Comparison of ENCODE assay signal across 11 cellular contexts in genomic region chr12:96416033-96416790, GRCh38. TPM values are rescaled to one million over a fixed set of nuclear protein-coding genes. Genes with fewer than 3 reads are reported as not detected.
A peak's percentile ranks its signal among the peaks of the same experiment; 100 is the strongest.
DNase-seq lines count a peak whose midpoint lies in the region; ATAC-seq and TF ChIP-seq lines count a peak whose summit lies in the region.
"Had no signal": no experiment of that assay in that cellular context is flagged by ENCODE, and none has a peak within 500 bp of the region (broad histone marks: within the 10 kb centered on the region; RNA-seq: fewer than 3 reads in every experiment).

No MANE protein-coding gene starts in this region.

- H3K79me2 ChIP-seq in mammary epithelial cell (ENCODE audit: insufficient read depth, low read length): no peaks in the 10 kb centered on the region

- peaks cover 26% of the 10 kb centered on the region for H3K4me1 ChIP-seq in mammary epithelial cell (ENCODE audit: insufficient read depth, low read length)
- no peaks in the 10 kb centered on the region for H3K4me1 ChIP-seq in mesenchymal stem cell (ENCODE audit: control insufficient read depth, insufficient read depth, low read depth, low read length)

- 40% methylated on average over 7 of the region's 7 CpGs for WGBS in mammary epithelial cell (ENCODE audit: low coverage, missing lambda C conversion rate)
- WGBS in mesenchymal stem cell: 58% methylated on average over 7 of the region's 7 CpGs

- H3K18ac ChIP-seq in mesenchymal stem cell (ENCODE audit: low read depth in 1 of 2, low read length in 2 of 2): no peak overlapping the region

- H3K27me3 Mint-ChIP-seq in naive thymus-derived CD8-positive, alpha-beta T cell: no peaks in the 10 kb centered on the region

- peak; percentile 74 for DNase-seq in CD1c-positive myeloid dendritic cell (ENCODE audit: extremely low spot score)
- DNase-seq in LNCaP clone FGC (ENCODE audit: low read depth): peak; percentile 52
- peak; percentile 95 for DNase-seq in mammary epithelial cell
- DNase-seq in mesenchymal stem cell: peak; percentile 86
- no peak for DNase-seq in naive thymus-derived CD8-positive, alpha-beta T cell
- no peak for DNase-seq in stimulated activated effector memory CD8-positive, alpha-beta T cell treated with anti-CD3 and anti-CD28 coated beads, Interleukin-12 subunit alpha, Interleukin-12 subunit beta, amount 100 ng/mL, for 72 hours (ENCODE audit: low spot score in 2 of 2)
- DNase-seq in central memory CD4-positive, alpha-beta T cell: no peak
- DNase-seq: NCI-H82 had no signal

- no peaks in the 10 kb centered on the region for H4K20me1 ChIP-seq in mammary epithelial cell (ENCODE audit: insufficient read depth, low read length)

- H3K9ac ChIP-seq in mammary epithelial cell (ENCODE audit: insufficient read depth, low read length) (peak overlapping the region; percentile 3), mesenchymal stem cell (ENCODE audit: low read length) (peak overlapping the region; percentile 65)

- peaks cover 6 to 22% (median 9%) of the 10 kb centered on the region in 4 donors for H3K4me1 Mint-ChIP-seq in naive thymus-derived CD8-positive, alpha-beta T cell
- peaks cover 25% of the 10 kb centered on the region for H3K4me1 Mint-ChIP-seq in stimulated activated effector memory CD8-positive, alpha-beta T cell treated with anti-CD3 and anti-CD28 coated beads, Interleukin-12 subunit alpha, Interleukin-12 subunit beta, amount 100 ng/mL, for 72 hours

- no peak overlapping the region for H4K8ac ChIP-seq in mesenchymal stem cell (ENCODE audit: low read length)

- POLR2A ChIA-PET in naive thymus-derived CD8-positive, alpha-beta T cell (lab: Charles Lee): no interaction called here

- H3K36me3 ChIP-seq in mammary epithelial cell (ENCODE audit: insufficient read depth, low read length): no peaks in the 10 kb centered on the region
- H3K36me3 ChIP-seq in mesenchymal stem cell (ENCODE audit: control insufficient read depth in 1 of 2, insufficient read depth in 2 of 2, low read depth in 1 of 2, low read length in 2 of 2): no peaks in the 10 kb centered on the region
- H3K36me3 ChIP-seq: vagina had no signal

- H2BK5ac ChIP-seq in mesenchymal stem cell (ENCODE audit: low read depth, low read length, poor library complexity, severe bottlenecking): no peak overlapping the region

- no peak overlapping the region for H3K4me3 ChIP-seq in LNCaP clone FGC (ENCODE audit: low read depth, low read length)
- no peak overlapping the region for H3K4me3 ChIP-seq in mammary epithelial cell (replicated peaks in 1 of 3; ENCODE audit: insufficient read depth in 1 of 3, low read depth in 2 of 3, low read length in 3 of 3)
- H3K4me3 ChIP-seq in mesenchymal stem cell (ENCODE audit: insufficient read depth in 1 of 2, low read depth in 1 of 2, low read length in 2 of 2): no peak overlapping the region
- H3K4me3 ChIP-seq: lung, vagina had no signal

- no peak overlapping the region for H3K14ac ChIP-seq in mesenchymal stem cell (ENCODE audit: low read length in 2 of 2)

- TSS peak; percentile 65 for BruUV-seq in mammary epithelial cell (replicated peaks; lab: Mats Ljungman, UMichigan)

- TF ChIP-seq CTCF in LNCaP clone FGC (IDR thresholded peaks at IDR 0.05; ENCODE audit: control insufficient read depth, extremely low read depth, insufficient read depth) (no peak), mammary epithelial cell (conservative IDR thresholded peaks at IDR 0.05 in 1 of 2, IDR thresholded peaks at IDR 0.05 in 1 of 2; ENCODE audit: extremely low read depth in 1 of 2, insufficient read depth in 1 of 2, low read depth in 1 of 2, low read length in 2 of 2) (no peak)

- H4K91ac ChIP-seq in mesenchymal stem cell (ENCODE audit: low read length): no peak overlapping the region

- H2BK120ac ChIP-seq in mesenchymal stem cell (ENCODE audit: low read depth, low read length): no peak overlapping the region

- H3K9me3 Mint-ChIP-seq in naive thymus-derived CD8-positive, alpha-beta T cell: no peaks in the 10 kb centered on the region
- H3K9me3 Mint-ChIP-seq in stimulated activated effector memory CD8-positive, alpha-beta T cell treated with anti-CD3 and anti-CD28 coated beads, Interleukin-12 subunit alpha, Interleukin-12 subunit beta, amount 100 ng/mL, for 72 hours: no peaks in the 10 kb centered on the region

- no peaks in the 10 kb centered on the region for H3K9me3 ChIP-seq in mammary epithelial cell (replicated peaks; ENCODE audit: insufficient read depth, low read length)
- H3K9me3 ChIP-seq in mesenchymal stem cell (ENCODE audit: control insufficient read depth, low read length): no peaks in the 10 kb centered on the region
- H3K9me3 ChIP-seq: vagina had no signal

- no peak for ATAC-seq in GM21447 (IDR thresholded peaks at IDR 0.05; ENCODE audit: unreplicated experiment)
- ATAC-seq in naive thymus-derived CD8-positive, alpha-beta T cell: no peak
- no peak for ATAC-seq in stimulated activated effector memory CD8-positive, alpha-beta T cell treated with anti-CD3 and anti-CD28 coated beads, Interleukin-12 subunit alpha, Interleukin-12 subunit beta, amount 100 ng/mL, for 72 hours

- H2AFZ ChIP-seq in mammary epithelial cell (ENCODE audit: low read depth, low read length): no peak overlapping the region
- no peak overlapping the region for H2AFZ ChIP-seq in mesenchymal stem cell (ENCODE audit: low read depth, low read length)

- no peak overlapping the region for H2BK12ac ChIP-seq in mesenchymal stem cell (ENCODE audit: low read length in 2 of 2)

- CTCF ChIA-PET in mammary epithelial cell (lab: Charles Lee; ENCODE audit: low non-redundant PET): interaction anchor here (0.6 kb wide), 1 partner anchor 237 kb away, joined by 3 read pairs; no protein-coding TSS in a partner anchor

- no peak overlapping the region for H3K4me3 Mint-ChIP-seq in naive thymus-derived CD8-positive, alpha-beta T cell
- no peak overlapping the region for H3K4me3 Mint-ChIP-seq in stimulated activated effector memory CD8-positive, alpha-beta T cell treated with anti-CD3 and anti-CD28 coated beads, Interleukin-12 subunit alpha, Interleukin-12 subunit beta, amount 100 ng/mL, for 72 hours

- in situ Hi-C loops in mammary epithelial cell (cut with MboI; ENCODE audit: low sequenced_read_pairs in 2 of 2): loop anchor here in 1 of 2 donors (25.0 kb wide), 1 partner anchor 354 kb away; no protein-coding TSS in a partner anchor

- no peak overlapping the region for H3K4ac ChIP-seq in mesenchymal stem cell (ENCODE audit: low read depth in 1 of 2, low read length in 2 of 2)

- H3K4me2 ChIP-seq in mammary epithelial cell (ENCODE audit: insufficient read depth, low read depth, low read length) (peak overlapping the region; percentile 25), mesenchymal stem cell (ENCODE audit: low read length, poor library complexity, severe bottlenecking) (no peak overlapping the region)

- intact Hi-C loops in mammary epithelial cell (cut with micrococcal nuclease): loop anchor here (1.0 to 5.0 kb wide), 4 partner anchors 11 to 354 kb away; partner anchors contain the start of genes CDK17 and CFAP54

- H3K36me3 Mint-ChIP-seq in naive thymus-derived CD8-positive, alpha-beta T cell: no peaks in the 10 kb centered on the region
- H3K36me3 Mint-ChIP-seq in stimulated activated effector memory CD8-positive, alpha-beta T cell treated with anti-CD3 and anti-CD28 coated beads, Interleukin-12 subunit alpha, Interleukin-12 subunit beta, amount 100 ng/mL, for 72 hours: no peaks in the 10 kb centered on the region

- H2AK5ac ChIP-seq in mesenchymal stem cell (ENCODE audit: low read length, severe bottlenecking): no peak overlapping the region

- H3K27ac Mint-ChIP-seq in naive thymus-derived CD8-positive, alpha-beta T cell: no peak overlapping the region
- no peak overlapping the region for H3K27ac Mint-ChIP-seq in stimulated activated effector memory CD8-positive, alpha-beta T cell treated with anti-CD3 and anti-CD28 coated beads, Interleukin-12 subunit alpha, Interleukin-12 subunit beta, amount 100 ng/mL, for 72 hours

- no peak overlapping the region for H3K23ac ChIP-seq in mesenchymal stem cell (ENCODE audit: low read length in 2 of 2)

- H3K79me1 ChIP-seq in mesenchymal stem cell (replicated peaks; ENCODE audit: low read length, poor library complexity, severe bottlenecking): no peaks in the 10 kb centered on the region

- dilution Hi-C loops in mammary epithelial cell (cut with HindIII; ENCODE audit: low sequenced_read_pairs): no loop called here

- H3K27ac ChIP-seq in mammary epithelial cell (ENCODE audit: insufficient read depth, low read depth, low read length) (peak overlapping the region; percentile 73), mesenchymal stem cell (ENCODE audit: low read length, poor library complexity, severe bottlenecking) (peak overlapping the region; percentile 88)
- H3K27ac ChIP-seq: vagina had no signal

- no peak overlapping the region for H2BK15ac ChIP-seq in mesenchymal stem cell (ENCODE audit: low read depth, poor library complexity, severe bottlenecking)

- H3K27me3 ChIP-seq in mammary epithelial cell (ENCODE audit: insufficient read depth, low read length) (no peaks in the 10 kb centered on the region), mesenchymal stem cell (ENCODE audit: control insufficient read depth in 1 of 2, insufficient read depth in 1 of 2, low read length in 2 of 2) (no peaks in the 10 kb centered on the region)
- H3K27me3 ChIP-seq: vagina had no signal

RNA-seq across cellular contexts. Expression of gene CDK17, which starts 16.0 kb away (rescaled TPM):
- total RNA-seq in mammary epithelial cell: 10 to 100 TPM; 42.5 to 64.2 TPM
- polyA plus RNA-seq in mammary epithelial cell: 10.7 TPM
- polyA minus RNA-seq in mammary epithelial cell: 112 TPM
- polyA plus RNA-seq in mesenchymal stem cell (2013, experiment 1 of 2): 16.3 TPM
- 16.3 TPM for polyA plus RNA-seq in mesenchymal stem cell (2013, experiment 2 of 2)
- total RNA-seq in naive thymus-derived CD8-positive, alpha-beta T cell: 10 to 100 TPM; 73.2 to 75.6 TPM
- 10 to 100 TPM; 22.1 to 32.2 (median 26.6) TPM for polyA plus RNA-seq in naive thymus-derived CD8-positive, alpha-beta T cell

Comparison
In these comparisons a context has a peak if more than half of its experiments do, and no peak if none do; other contexts are left out.
1. DNase-seq: peak in CD1c-positive myeloid dendritic cell (single experiment), LNCaP clone FGC (single experiment), mammary epithelial cell (single experiment) and mesenchymal stem cell (single experiment); none in naive thymus-derived CD8-positive, alpha-beta T cell (0 of 10), stimulated activated effector memory CD8-positive, alpha-beta T cell treated with anti-CD3 and anti-CD28 coated beads, Interleukin-12 subunit alpha, Interleukin-12 subunit beta, amount 100 ng/mL, for 72 hours (0 of 2) and central memory CD4-positive, alpha-beta T cell (single experiment).